In genomic region chr1:43505077-43505780, GRCh38 we compare ENCODE assay signal across 26 cellular contexts. TPM values are rescaled to one million over a fixed set of nuclear protein-coding genes. Genes with fewer than 3 reads are reported as not detected.
A peak's percentile ranks its signal among the peaks of the same experiment; 100 is the strongest.
DNase-seq lines count a peak whose midpoint lies in the region; ATAC-seq, FAIRE-seq and TF ChIP-seq lines count a peak whose summit lies in the region.
"Had no signal": no experiment of that assay in that cellular context is flagged by ENCODE, and none has a peak within 500 bp of the region (broad histone marks: within the 10 kb centered on the region; RNA-seq: fewer than 3 reads in every experiment).

No MANE protein-coding gene starts in this region.

- TF ChIP-seq RAD21 in HepG2 (CRISPR knock-in tag; IDR thresholded peaks at IDR 0.05), result no peak

- H3K9me3 ChIP-seq in HepG2 (ENCODE audit: low read length) (no peaks in the 10 kb centered on the region), right lobe of liver (no peaks in the 10 kb centered on the region), lung (ENCODE audit: control insufficient read depth in 2 of 2, insufficient read depth in 1 of 2, low read length in 1 of 2) (no peaks in the 10 kb centered on the region), Caco-2 (no peaks in the 10 kb centered on the region)
- H3K9me3 ChIP-seq: SJSA1 had no signal

- no peak for FAIRE-seq in HepG2 (lab: Jason Lieb, UNC)
- FAIRE-seq: A204.1, D721Med, GM12891, RCC 7860 had no signal

- DNase-seq in HepG2 (ENCODE audit: low spot score) (no peak), right lobe of liver (no peak), cerebellar nuclear complex (lab: John Stamatoyannopoulos, UW) (peak; percentile 14 to 18), lung (ENCODE audit: low spot score) (peak; percentile 27), GM10248 (ENCODE audit: extremely low spot score) (no peak), EL (no peak), Caco-2 (no peak)
- DNase-seq in activated naive CD4-positive, alpha-beta T cell (lab: John Stamatoyannopoulos, UW), result no peak
- DNase-seq: DMS79, GOT3, HCEC 1CT, NCI-H1105, NCI-H146, NCI-H2029 treated with DMSO at 0.1 percent for 48 hours, NCI-H226, NCI-H774, OCI-M1 had no signal

- H3K27ac ChIP-seq in HepG2 (ENCODE audit: extremely low read length, insufficient read depth, low read length) (no peak overlapping the region), right lobe of liver (no peak overlapping the region), lung (ENCODE audit: low read depth in 1 of 2, low read length in 1 of 2) (no peak overlapping the region)
- H3K27ac ChIP-seq: HL-60, KMS-11, SJSA1 had no signal

- H3K4me3 ChIP-seq in HepG2 (replicated peaks in 1 of 3; ENCODE audit: insufficient read depth in 1 of 3, low read depth in 2 of 3, low read length in 3 of 3) (no peak overlapping the region), right lobe of liver (no peak overlapping the region), lung (no peak overlapping the region), Caco-2 (ENCODE audit: low read depth, low read length) (no peak overlapping the region)
- H3K4me3 ChIP-seq: SJSA1 had no signal

- TF ChIP-seq EP300 in HepG2 (IDR thresholded peaks at IDR 0.05; ENCODE audit: low read depth in 2 of 2, low read length in 2 of 2), result no peak
- no peak for TF ChIP-seq EP300 in HepG2 (CRISPR knock-in tag; IDR thresholded peaks at IDR 0.05; ENCODE audit: borderline replicate concordance)

- intact Hi-C loops in HepG2 (cut with micrococcal nuclease; ENCODE audit: unreplicated experiment) (no loop called here), right lobe of liver (cut with DNase I) (no loop called here), Caco-2 (cut with micrococcal nuclease; ENCODE audit: unreplicated experiment) (no loop called here)

- 63% methylated on average over 10 of the region's 10 CpGs for WGBS in HepG2 (ENCODE audit: low lambda C conversion rate)
- WGBS in right lobe of liver (ENCODE audit: insufficient coverage, low coverage, low lambda C conversion rate, missing lambda C conversion rate), result 80% methylated on average over 5 of the region's 10 CpGs
- 93% methylated on average over 10 of the region's 10 CpGs for WGBS in lung, 2 donors

- no peaks in the 10 kb centered on the region for H4K20me1 ChIP-seq in HepG2 (ENCODE audit: insufficient read depth, low read length)

- ATAC-seq in HepG2 (peak; percentile 58), right lobe of liver (no peak), lung (ENCODE audit: insufficient read depth, low FRiP score) (no peak)

- H3K9me3 Mint-ChIP-seq in Caco-2 (ENCODE audit: unreplicated experiment), result no peaks in the 10 kb centered on the region

- POLR2A ChIA-PET in HepG2 (lab: Yijun Ruan, JAX), result no interaction called here
- POLR2A ChIA-PET in GM10248 (lab: Yijun Ruan, JAX), result no interaction called here
- POLR2A ChIA-PET in Caco-2 (lab: Charles Lee), result interaction anchor here (0.5 kb wide), 1 partner anchor 19 kb away, joined by 4 read pairs; no protein-coding TSS in a partner anchor

- H2AFZ ChIP-seq in HepG2 (ENCODE audit: low read length), result no peak overlapping the region

- H3K4me3 Mint-ChIP-seq in Caco-2 (ENCODE audit: unreplicated experiment), result no peak overlapping the region
- H3K4me3 Mint-ChIP-seq: B cell, CD14-positive monocyte had no signal

- CTCF ChIA-PET in HepG2 (lab: Yijun Ruan, JAX; ENCODE audit: low intra/inter-chr PET ratio, low total read pairs) (no interaction called here), GM10248 (lab: Yijun Ruan, JAX) (interaction anchor here (0.8 kb wide), 1 partner anchor 9 kb away, joined by 3 read pairs; no protein-coding TSS in a partner anchor), Caco-2 (lab: Charles Lee) (no interaction called here)

- BruUV-seq in HepG2 (replicated peaks; lab: Mats Ljungman, UMichigan) (no TSS peak), Caco-2 (replicated peaks; lab: Mats Ljungman, UMichigan) (no TSS peak)

- no peaks in the 10 kb centered on the region for H3K36me3 Mint-ChIP-seq in Caco-2 (ENCODE audit: insufficient read depth, unreplicated experiment)
- H3K36me3 Mint-ChIP-seq: CD14-positive monocyte had no signal

- H3K4me2 ChIP-seq in HepG2 (ENCODE audit: low read depth, low read length), result no peak overlapping the region
- H3K4me2 ChIP-seq: KMS-11 had no signal

- TF ChIP-seq CTCF in HepG2 (CRISPR knock-in tag; IDR thresholded peaks at IDR 0.05), result no peak
- no peak for TF ChIP-seq CTCF in right lobe of liver (IDR thresholded peaks at IDR 0.05)
- no peak for TF ChIP-seq CTCF in lung (IDR thresholded peaks at IDR 0.05; ENCODE audit: control extremely low read depth, extremely low read depth)
- TF ChIP-seq CTCF in GM10248 (IDR thresholded peaks at IDR 0.05; ENCODE audit: control extremely low read depth, extremely low read depth, low read depth, missing control alignments), result no peak
- no peak for TF ChIP-seq CTCF in Caco-2 (IDR thresholded peaks at IDR 0.05; ENCODE audit: insufficient read depth in 1 of 2, low read depth in 1 of 2, low read length in 1 of 2, severe bottlenecking in 1 of 2, unreplicated experiment in 1 of 2)

- H3K79me2 ChIP-seq in HepG2 (ENCODE audit: insufficient read depth, low read length), result no peaks in the 10 kb centered on the region

- H3K4me1 Mint-ChIP-seq in Caco-2 (ENCODE audit: low read depth, unreplicated experiment), result no peaks in the 10 kb centered on the region
- H3K4me1 Mint-ChIP-seq: B cell, CD14-positive monocyte had no signal

- no peak overlapping the region for H3K27ac Mint-ChIP-seq in Caco-2 (ENCODE audit: unreplicated experiment)
- H3K27ac Mint-ChIP-seq: B cell had no signal

- in situ Hi-C loops in HepG2 (cut with HindIII; ENCODE audit: extremely low pct_ligation_motif_present, low pct_unique_long_range_greater_than_20kb), result no loop called here

- TF ChIP-seq POLR2A in HepG2 (IDR thresholded peaks at IDR 0.05; ENCODE audit: insufficient read depth in 1 of 2, low read depth in 2 of 2, low read length in 2 of 2) (no peak), right lobe of liver (IDR thresholded peaks at IDR 0.05) (no peak)

- H3K36me3 ChIP-seq in HepG2 (replicated peaks in 1 of 2; ENCODE audit: control insufficient read depth in 1 of 2, insufficient read depth in 2 of 2, low read length in 2 of 2) (no peaks in the 10 kb centered on the region), right lobe of liver (no peaks in the 10 kb centered on the region), lung (ENCODE audit: control insufficient read depth in 2 of 2, insufficient read depth in 2 of 2, low read length in 2 of 2) (no peaks in the 10 kb centered on the region), Caco-2 (ENCODE audit: control insufficient read depth, insufficient read depth, low read length) (no peaks in the 10 kb centered on the region)
- H3K36me3 ChIP-seq: SJSA1 had no signal

- H3K27me3 ChIP-seq in HepG2 (ENCODE audit: control insufficient read depth in 1 of 2, insufficient read depth in 2 of 2, low read length in 2 of 2) (peaks cover 5 to 23% of the 10 kb centered on the region in 2 experiments), right lobe of liver (no peaks in the 10 kb centered on the region), lung (ENCODE audit: control insufficient read depth, insufficient read depth) (no peaks in the 10 kb centered on the region), Caco-2 (replicated peaks; ENCODE audit: control insufficient read depth, insufficient read depth, low read length) (no peaks in the 10 kb centered on the region)
- H3K27me3 ChIP-seq: SJSA1 had no signal

- no peak overlapping the region for H3K9ac ChIP-seq in HepG2 (ENCODE audit: insufficient read depth, low read depth, low read length)
- H3K9ac ChIP-seq: KMS-11 had no signal

- H3K4me1 ChIP-seq in HepG2 (ENCODE audit: insufficient read depth, low read length) (no peaks in the 10 kb centered on the region), right lobe of liver (no peaks in the 10 kb centered on the region), lung (ENCODE audit: control insufficient read depth in 2 of 2, insufficient read depth in 2 of 2, low read length in 2 of 2) (no peaks in the 10 kb centered on the region), Caco-2 (no peaks in the 10 kb centered on the region)
- H3K4me1 ChIP-seq: SJSA1 had no signal

- H3K27me3 Mint-ChIP-seq in Caco-2 (ENCODE audit: insufficient read depth, unreplicated experiment), result no peaks in the 10 kb centered on the region

RNA-seq across cellular contexts. Expression of gene PTPRF, which starts 25.5 kb away (rescaled TPM):
- total RNA-seq in HepG2 (2016; rRNA removed; fragmentation: Illumina TruSeq; extraction: Trizol) (47.3 and 55.9 TPM in 2 replicates), right lobe of liver (100 to 1,000 TPM in 4 of 6 experiments, 10 to 100 TPM in 2; 97.1 to 252 (median 160) TPM), lung (100 to 1,000 TPM; 139 to 160 TPM), Caco-2 (2022) (158 TPM in 2 replicates)
- total RNA-seq in HepG2 (2016; cell fraction: cytosol; rRNA removed; fragmentation: Illumina TruSeq; extraction: Trizol; ENCODE audit: low read depth), result 6.1 and 8.9 TPM in 2 replicates
- 38.1 and 54.3 TPM in 2 replicates for total RNA-seq in HepG2 (2016; cell fraction: insoluble cytoplasmic fraction; rRNA removed; fragmentation: Illumina TruSeq; extraction: Trizol)
- 30.4 and 36.7 TPM in 2 replicates for total RNA-seq in HepG2 (2016; cell fraction: membrane; rRNA removed; fragmentation: Illumina TruSeq; extraction: Trizol)
- total RNA-seq in HepG2 (2016; cell fraction: nucleus; rRNA removed; fragmentation: Illumina TruSeq; extraction: Trizol), result 76.8 and 90.3 TPM in 2 replicates
- polyA plus RNA-seq in HepG2 (2011; rRNA removed) (167 and 213 TPM in 2 replicates), lung (10 to 100 TPM; 40.0 to 45.5 TPM)
- 119 and 128 TPM in 2 replicates for polyA plus RNA-seq in HepG2 (2011; cell fraction: cytosol; rRNA removed)
- 229 and 238 TPM in 2 replicates for polyA plus RNA-seq in HepG2 (2011; cell fraction: nucleus; rRNA removed)
- 125 and 182 TPM in 2 replicates for polyA plus RNA-seq in HepG2 (2012)
- 5.7 and 6.0 TPM in 2 replicates for polyA plus RNA-seq in HepG2 (2016; cell fraction: cytosol; fragmentation: Illumina TruSeq; extraction: Trizol; ENCODE audit: low read depth)
- polyA plus RNA-seq in HepG2 (2016; cell fraction: insoluble cytoplasmic fraction; fragmentation: Illumina TruSeq; extraction: Trizol; ENCODE audit: low read depth), result 37.1 and 51.8 TPM in 2 replicates
- 13.5 and 17.9 TPM in 2 replicates for polyA plus RNA-seq in HepG2 (2016; cell fraction: membrane; fragmentation: Illumina TruSeq; extraction: Trizol; ENCODE audit: low read depth)
- polyA plus RNA-seq in HepG2 (2016; cell fraction: nucleus; fragmentation: Illumina TruSeq; extraction: Trizol; ENCODE audit: insufficient read depth, low read depth), result 139 and 140 TPM in 2 replicates
- 212 and 690 TPM in 2 replicates for polyA minus RNA-seq in HepG2 (2011; rRNA and poly(A)+ RNA removed; ENCODE audit: low replicate concordance)
- polyA minus RNA-seq in HepG2 (2011; cell fraction: cytosol; rRNA and poly(A)+ RNA removed), result 137 and 178 TPM in 2 replicates
- polyA minus RNA-seq in HepG2 (2011; cell fraction: nucleus; rRNA and poly(A)+ RNA removed), result 83.0 and 106 TPM in 2 replicates
- polyA plus RNA-seq: CD14-positive monocyte had no signal

RNA-seq across cellular contexts. Expression of gene HYI, which starts 51.5 kb away (rescaled TPM):
- total RNA-seq in HepG2 (2016; rRNA removed; fragmentation: Illumina TruSeq; extraction: Trizol) (not detected in 2 replicates), right lobe of liver (10 to 100 TPM; 33.8 to 52.9 (median 41.9) TPM), lung (10 to 100 TPM; 66.5 to 72.4 TPM), Caco-2 (2022) (34.5 and 35.4 TPM in 2 replicates)
- not detected in 2 replicates for total RNA-seq in HepG2 (2016; cell fraction: cytosol; rRNA removed; fragmentation: Illumina TruSeq; extraction: Trizol; ENCODE audit: low read depth)
- not detected in 2 replicates for total RNA-seq in HepG2 (2016; cell fraction: insoluble cytoplasmic fraction; rRNA removed; fragmentation: Illumina TruSeq; extraction: Trizol)
- total RNA-seq in HepG2 (2016; cell fraction: membrane; rRNA removed; fragmentation: Illumina TruSeq; extraction: Trizol), result not detected in 2 replicates
- total RNA-seq in HepG2 (2016; cell fraction: nucleus; rRNA removed; fragmentation: Illumina TruSeq; extraction: Trizol), result not detected in 2 replicates
- polyA plus RNA-seq in HepG2 (2011; rRNA removed) (not detected in 2 replicates), lung (100 to 1,000 TPM in 1 of 2 donors, 10 to 100 TPM in 1; 35.8 to 103 TPM)
- polyA plus RNA-seq in HepG2 (2011; cell fraction: cytosol; rRNA removed), result not detected in 2 replicates
- polyA plus RNA-seq in HepG2 (2011; cell fraction: nucleus; rRNA removed), result not detected in 2 replicates
- polyA plus RNA-seq in HepG2 (2012), result 6.7 and 9.4 TPM in 2 replicates
- not detected in 2 replicates for polyA plus RNA-seq in HepG2 (2016; cell fraction: cytosol; fragmentation: Illumina TruSeq; extraction: Trizol; ENCODE audit: low read depth)
- not detected in 2 replicates for polyA plus RNA-seq in HepG2 (2016; cell fraction: insoluble cytoplasmic fraction; fragmentation: Illumina TruSeq; extraction: Trizol; ENCODE audit: low read depth)
- not detected in 2 replicates for polyA plus RNA-seq in HepG2 (2016; cell fraction: membrane; fragmentation: Illumina TruSeq; extraction: Trizol; ENCODE audit: low read depth)
- polyA plus RNA-seq in HepG2 (2016; cell fraction: nucleus; fragmentation: Illumina TruSeq; extraction: Trizol; ENCODE audit: insufficient read depth, low read depth), result not detected in 2 replicates
- polyA minus RNA-seq in HepG2 (2011; rRNA and poly(A)+ RNA removed; ENCODE audit: low replicate concordance), result 17.2 TPM in 1 of 2 replicates, not detected in the other
- polyA minus RNA-seq in HepG2 (2011; cell fraction: cytosol; rRNA and poly(A)+ RNA removed), result not detected in 2 replicates
- 0.64 TPM in 1 of 2 replicates, not detected in the other for polyA minus RNA-seq in HepG2 (2011; cell fraction: nucleus; rRNA and poly(A)+ RNA removed)

Comparison
In these comparisons a context has a peak if more than half of its experiments do, and no peak if none do; other contexts are left out.
1. RNA of gene HYI, which starts 51.5 kb away (total RNA-seq): 66.5 to 72.4 TPM in lung, 33.8 to 52.9 TPM in right lobe of liver and 34.5 to 35.4 TPM in Caco-2; not detected in HepG2; every median in the first group is over 10 times any median in the second.
2. DNase-seq: peak in cerebellar nuclear complex (2 of 2) and lung (single experiment); none in HepG2 (single experiment), right lobe of liver (0 of 3), GM10248 (single experiment), EL (single experiment), activated naive CD4-positive, alpha-beta T cell (0 of 4) and Caco-2 (0 of 2).